ENCODE assay signal across 8 cellular contexts in the genomic region with DNA sequence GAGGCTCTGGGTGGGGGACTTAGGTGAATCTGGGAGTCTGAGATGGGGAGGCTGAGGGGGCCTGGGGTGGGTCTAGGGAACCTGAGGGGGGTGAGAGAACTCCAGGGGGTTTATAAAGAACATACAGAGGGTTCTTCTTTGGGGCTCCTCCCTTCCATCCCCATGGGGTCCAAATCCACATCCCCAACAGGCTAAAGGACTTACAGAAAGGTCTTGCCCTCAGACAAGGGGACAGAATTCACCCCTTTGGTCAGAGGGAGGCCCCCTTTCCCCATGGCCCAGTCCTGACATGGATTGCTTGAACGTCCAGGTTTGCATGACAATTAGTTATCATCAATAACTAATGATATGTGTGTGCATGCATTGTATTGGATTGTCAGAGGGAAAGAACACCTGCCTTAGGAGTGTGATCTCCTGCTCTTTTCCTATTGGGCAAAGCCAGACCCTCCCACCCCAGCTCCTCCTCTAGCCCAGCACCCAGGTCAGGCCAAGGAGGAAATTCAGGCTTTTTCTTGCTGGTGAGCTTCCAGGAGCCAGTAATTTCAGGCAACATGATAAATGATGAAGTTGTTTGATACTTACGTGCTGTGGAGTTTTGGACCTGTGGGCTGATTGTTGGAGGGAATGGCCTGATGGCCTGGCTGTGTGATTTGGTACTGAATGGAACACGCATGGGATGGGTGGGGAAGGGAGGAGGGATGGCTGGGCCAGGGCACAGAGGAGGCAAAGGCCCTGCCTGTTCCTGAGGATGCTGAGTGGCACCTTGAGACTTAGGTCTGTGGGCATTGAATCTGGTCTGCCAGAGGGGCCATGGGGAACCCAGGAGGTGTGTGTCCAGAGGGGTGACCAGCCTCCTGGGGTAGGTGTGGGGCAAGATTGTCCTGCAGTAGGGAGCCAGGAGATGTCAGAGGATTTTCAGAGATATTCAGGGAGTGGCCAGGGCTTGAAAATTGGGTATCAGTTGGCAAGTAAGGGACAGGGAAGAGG. TPM values are rescaled to one million over a fixed set of nuclear protein-coding genes. Genes with fewer than 3 reads are reported as not detected.
DNase-seq lines count a peak whose midpoint lies in the region; ATAC-seq lines count a peak whose summit lies in the region.

No MANE protein-coding gene starts in this region.

- ATAC-seq in natural killer cell treated with Interleukin-12 subunit alpha and Interleukin-12 subunit beta and Interleukin-15 and Interleukin-18, amount 100 ng/mL, for 72 hours: no peak
- ATAC-seq in GM18519 (IDR thresholded peaks at IDR 0.05; ENCODE audit: low FRiP score, unreplicated experiment) (no peak), HG02678 (IDR thresholded peaks at IDR 0.05; ENCODE audit: unreplicated experiment) (no peak)

- peaks cover 12 to 23% of the 10 kb centered on the region in 2 donors for H3K4me1 Mint-ChIP-seq in natural killer cell treated with Interleukin-12 subunit alpha and Interleukin-12 subunit beta and Interleukin-15 and Interleukin-18, amount 100 ng/mL, for 72 hours (ENCODE audit: low read depth in 2 of 2)

- H3K36me3 Mint-ChIP-seq in natural killer cell treated with Interleukin-12 subunit alpha and Interleukin-12 subunit beta and Interleukin-15 and Interleukin-18, amount 100 ng/mL, for 72 hours: no peaks in the 10 kb centered on the region

- peaks cover 0 to 7% of the 10 kb centered on the region in 2 donors for H3K27me3 Mint-ChIP-seq in natural killer cell treated with Interleukin-12 subunit alpha and Interleukin-12 subunit beta and Interleukin-15 and Interleukin-18, amount 100 ng/mL, for 72 hours

- peak overlapping the region; percentile 85 for H3K27ac ChIP-seq in cingulate gyrus (ENCODE audit: low read depth, low read length)

- peak; percentile 30 for DNase-seq in NCI-H345 (lab: John Stamatoyannopoulos, UW)
- no peak for DNase-seq in NCI-H345 treated with DMSO at 0.1 percent for 48 hours (lab: John Stamatoyannopoulos, UW; ENCODE audit: unreplicated experiment)
- DNase-seq in NCI-H2196 (lab: John Stamatoyannopoulos, UW; ENCODE audit: unreplicated experiment): peak; percentile 71
- no peak for DNase-seq in natural killer cell treated with Interleukin-12 subunit alpha and Interleukin-12 subunit beta and Interleukin-15 and Interleukin-18, amount 100 ng/mL, for 72 hours (ENCODE audit: low spot score)
- no peak for DNase-seq in cortex of kidney (lab: John Stamatoyannopoulos, UW)

- H3K27ac Mint-ChIP-seq in natural killer cell treated with Interleukin-12 subunit alpha and Interleukin-12 subunit beta and Interleukin-15 and Interleukin-18, amount 100 ng/mL, for 72 hours: peak overlapping the region; percentile 72 to 89

- H3K4me3 Mint-ChIP-seq in natural killer cell treated with Interleukin-12 subunit alpha and Interleukin-12 subunit beta and Interleukin-15 and Interleukin-18, amount 100 ng/mL, for 72 hours: peak overlapping the region; percentile 94

- H3K9me3 Mint-ChIP-seq in natural killer cell treated with Interleukin-12 subunit alpha and Interleukin-12 subunit beta and Interleukin-15 and Interleukin-18, amount 100 ng/mL, for 72 hours: no peaks in the 10 kb centered on the region

RNA-seq across cellular contexts. Expression of a gene that starts 1.1 kb away (rescaled TPM):
- total RNA-seq in natural killer cell treated with Interleukin-12 subunit alpha and Interleukin-12 subunit beta and Interleukin-15 and Interleukin-18, amount 100 ng/mL, for 72 hours: 10 to 100 TPM; 11.6 to 18.3 TPM

RNA-seq across cellular contexts. Expression of a gene that starts 25.3 kb away (rescaled TPM):
- total RNA-seq in natural killer cell treated with Interleukin-12 subunit alpha and Interleukin-12 subunit beta and Interleukin-15 and Interleukin-18, amount 100 ng/mL, for 72 hours: not detected

RNA-seq across cellular contexts. Expression of a gene that starts 31.3 kb away (rescaled TPM):
- total RNA-seq in natural killer cell treated with Interleukin-12 subunit alpha and Interleukin-12 subunit beta and Interleukin-15 and Interleukin-18, amount 100 ng/mL, for 72 hours: not detected

RNA-seq across cellular contexts. Expression of a gene that starts 45.5 kb away (rescaled TPM):
- total RNA-seq in natural killer cell treated with Interleukin-12 subunit alpha and Interleukin-12 subunit beta and Interleukin-15 and Interleukin-18, amount 100 ng/mL, for 72 hours: 1 to 10 TPM; 7.6 to 9.3 TPM

RNA-seq across cellular contexts. Expression of a gene that starts 49.3 kb away (rescaled TPM):
- total RNA-seq in natural killer cell treated with Interleukin-12 subunit alpha and Interleukin-12 subunit beta and Interleukin-15 and Interleukin-18, amount 100 ng/mL, for 72 hours: 100 to 1,000 TPM in 1 of 2 donors, 10 to 100 TPM in 1; 81.5 to 104 TPM

Comparison
In these comparisons a context has a peak if more than half of its experiments do, and no peak if none do; other contexts are left out.
1. DNase-seq: peak in NCI-H345 (single experiment) and NCI-H2196 (single experiment); none in NCI-H345 treated with DMSO at 0.1 percent for 48 hours (single experiment), natural killer cell treated with Interleukin-12 subunit alpha and Interleukin-12 subunit beta and Interleukin-15 and Interleukin-18, amount 100 ng/mL, for 72 hours (single experiment) and cortex of kidney (single experiment).